ENCODE assay signal across 16 cellular contexts in the genomic region with DNA sequence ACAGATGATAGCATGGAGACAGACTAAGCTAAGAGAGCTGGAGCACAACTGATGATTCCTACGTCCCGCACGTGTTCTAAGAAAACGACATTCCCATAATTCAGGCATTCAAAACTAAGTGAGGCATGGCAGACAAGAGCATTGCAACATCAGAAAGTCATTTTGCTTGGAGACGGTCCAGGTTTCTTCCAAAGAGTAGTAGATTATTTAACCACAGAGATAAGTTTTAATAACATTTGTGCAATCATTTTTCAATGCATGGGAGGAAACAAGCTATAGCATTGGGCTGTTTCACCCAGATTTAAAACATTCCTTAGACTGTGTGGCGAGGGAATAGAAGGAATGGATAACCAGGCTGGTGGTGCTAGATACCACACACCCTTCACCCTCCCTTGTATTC.
A peak's percentile ranks its signal among the peaks of the same experiment; 100 is the strongest.
DNase-seq lines count a peak whose midpoint lies in the region; ATAC-seq and TF ChIP-seq lines count a peak whose summit lies in the region.
"Had no signal": no experiment of that assay in that cellular context is flagged by ENCODE, and none has a peak within 500 bp of the region (broad histone marks: within the 10 kb centered on the region; RNA-seq: fewer than 3 reads in every experiment).

No MANE protein-coding gene starts in this region.

- H2AFZ ChIP-seq in MM.1S (ENCODE audit: low read length) = no peak overlapping the region

- CTCF ChIA-PET in Caco-2 (lab: Charles Lee) = no interaction called here
- CTCF ChIA-PET in activated naive CD4-positive, alpha-beta T cell treated with anti-CD3 and anti-CD28 coated beads for 36 hours (lab: Charles Lee) = interaction anchor here (0.6 to 1.3 kb wide), 3 partner anchors 10 to 255 kb away, joined by 3 to 4 read pairs (median 3); no protein-coding TSS in a partner anchor

- H3K4me1 ChIP-seq in MM.1S (ENCODE audit: low read length) = peaks cover 6% of the 10 kb centered on the region; the same call in 1 of the 2 replicates
- no peaks in the 10 kb centered on the region for H3K4me1 ChIP-seq in Caco-2
- H3K4me1 ChIP-seq: adrenal gland, prostate gland had no signal

- no peaks in the 10 kb centered on the region for H3K79me2 ChIP-seq in MM.1S (ENCODE audit: low read length)

- POLR2A ChIA-PET in Caco-2 (lab: Charles Lee) = no interaction called here

- no peaks in the 10 kb centered on the region for H4K20me1 ChIP-seq in MM.1S (ENCODE audit: insufficient read depth, low read length)

- peaks cover 18% of the 10 kb centered on the region for H3K4me1 Mint-ChIP-seq in HFFc6 (ENCODE audit: low read depth)
- H3K4me1 Mint-ChIP-seq in CD14-positive monocyte = no peaks in the 10 kb centered on the region
- H3K4me1 Mint-ChIP-seq in Caco-2 (ENCODE audit: low read depth, unreplicated experiment) = no peaks in the 10 kb centered on the region
- H3K4me1 Mint-ChIP-seq in activated naive CD4-positive, alpha-beta T cell treated with anti-CD3 and anti-CD28 coated beads for 36 hours (ENCODE audit: low read depth) = no peaks in the 10 kb centered on the region
- H3K4me1 Mint-ChIP-seq: CD4-positive, CD25-positive, alpha-beta regulatory T cell; stimulated activated naive CD8-positive, alpha-beta T cell treated with anti-CD3 and anti-CD28 coated beads, Interleukin-15, amount 100 ng/mL, for 72 hours had no signal

- H3K4me3 Mint-ChIP-seq in HFFc6 (peak overlapping the region; percentile 2; the same call in 1 of the 2 replicates), CD14-positive monocyte (no peak overlapping the region), Caco-2 (ENCODE audit: unreplicated experiment) (no peak overlapping the region)
- no peak overlapping the region for H3K4me3 Mint-ChIP-seq in activated naive CD4-positive, alpha-beta T cell treated with anti-CD3 and anti-CD28 coated beads for 36 hours
- H3K4me3 Mint-ChIP-seq: CD4-positive, CD25-positive, alpha-beta regulatory T cell; effector memory CD8-positive, alpha-beta T cell; stimulated activated naive CD8-positive, alpha-beta T cell treated with anti-CD3 and anti-CD28 coated beads, Interleukin-15, amount 100 ng/mL, for 72 hours had no signal

- H3K9me2 ChIP-seq in MM.1S (replicated peaks; ENCODE audit: insufficient read depth, low read length) = no peaks in the 10 kb centered on the region

- DNase-seq in AG08395 (ENCODE audit: low spot score) (peak; percentile 26), HFFc6 (peak; percentile 63), cardiac fibroblast (ENCODE audit: low read depth in 2 of 2) (peak; percentile 87 to 95), left lobe of liver (ENCODE audit: low spot score) (no peak), MM.1S (no peak), CD14-positive monocyte (ENCODE audit: low spot score) (no peak), Caco-2 (no peak)
- no peak for DNase-seq in activated naive CD4-positive, alpha-beta T cell treated with anti-CD3 and anti-CD28 coated beads for 36 hours
- DNase-seq: CD4-positive, CD25-positive, alpha-beta regulatory T cell; effector memory CD8-positive, alpha-beta T cell; hypothalamus; midbrain; stimulated activated naive CD8-positive, alpha-beta T cell treated with anti-CD3 and anti-CD28 coated beads, Interleukin-15, amount 100 ng/mL, for 72 hours had no signal

- H3K36me3 Mint-ChIP-seq in HFFc6 (ENCODE audit: low read depth) (no peaks in the 10 kb centered on the region), CD14-positive monocyte (no peaks in the 10 kb centered on the region), Caco-2 (ENCODE audit: insufficient read depth, unreplicated experiment) (no peaks in the 10 kb centered on the region)
- no peaks in the 10 kb centered on the region for H3K36me3 Mint-ChIP-seq in activated naive CD4-positive, alpha-beta T cell treated with anti-CD3 and anti-CD28 coated beads for 36 hours (ENCODE audit: low read depth)
- H3K36me3 Mint-ChIP-seq: CD4-positive, CD25-positive, alpha-beta regulatory T cell had no signal

- H3K27me3 ChIP-seq in MM.1S (replicated peaks; ENCODE audit: insufficient read depth, low read length) (no peaks in the 10 kb centered on the region), Caco-2 (replicated peaks; ENCODE audit: control insufficient read depth, insufficient read depth, low read length) (no peaks in the 10 kb centered on the region)
- H3K27me3 ChIP-seq: adrenal gland had no signal

- H3K9me3 ChIP-seq in MM.1S (replicated peaks; ENCODE audit: insufficient read depth, low read length) = no peaks in the 10 kb centered on the region
- no peaks in the 10 kb centered on the region for H3K9me3 ChIP-seq in Caco-2
- H3K9me3 ChIP-seq: adrenal gland, prostate gland had no signal

- no peak for TF ChIP-seq CTCF in HFFc6 (IDR thresholded peaks at IDR 0.05)
- no peak for TF ChIP-seq CTCF in cardiac fibroblast (IDR thresholded peaks at IDR 0.05; ENCODE audit: low read depth, low read length)
- TF ChIP-seq CTCF in MM.1S (IDR thresholded peaks at IDR 0.05; ENCODE audit: low read length) = no peak
- TF ChIP-seq CTCF in CD14-positive monocyte (IDR thresholded peaks at IDR 0.05) = no peak
- no peak for TF ChIP-seq CTCF in Caco-2 (IDR thresholded peaks at IDR 0.05; ENCODE audit: insufficient read depth in 1 of 2, low read depth in 1 of 2, low read length in 1 of 2, severe bottlenecking in 1 of 2, unreplicated experiment in 1 of 2)

- H3K27ac ChIP-seq in MM.1S (ENCODE audit: low read length) = no peak overlapping the region
- H3K27ac ChIP-seq: adrenal gland, prostate gland had no signal

- H3K36me3 ChIP-seq in MM.1S (replicated peaks; ENCODE audit: insufficient read depth, low read length) (no peaks in the 10 kb centered on the region), Caco-2 (ENCODE audit: control insufficient read depth, insufficient read depth, low read length) (no peaks in the 10 kb centered on the region)
- H3K36me3 ChIP-seq: adrenal gland, prostate gland had no signal

- H3K9ac ChIP-seq in MM.1S (ENCODE audit: low read length) = no peak overlapping the region

- ATAC-seq in left lobe of liver = peak; percentile 42
- ATAC-seq: activated CD4-positive, CD25-positive, alpha-beta regulatory T cell treated with anti-CD3 and anti-CD28 coated beads, Interleukin-2, amount 50 U/mL, for 24 hours; effector memory CD8-positive, alpha-beta T cell; stimulated activated naive CD8-positive, alpha-beta T cell treated with anti-CD3 and anti-CD28 coated beads, Interleukin-15, amount 100 ng/mL, for 72 hours had no signal

- peak overlapping the region; percentile 2; the same call in 1 of the 2 replicates for H3K27ac Mint-ChIP-seq in HFFc6
- no peak overlapping the region for H3K27ac Mint-ChIP-seq in CD14-positive monocyte
- H3K27ac Mint-ChIP-seq in Caco-2 (ENCODE audit: unreplicated experiment) = no peak overlapping the region
- H3K27ac Mint-ChIP-seq in activated naive CD4-positive, alpha-beta T cell treated with anti-CD3 and anti-CD28 coated beads for 36 hours = no peak overlapping the region
- H3K27ac Mint-ChIP-seq: CD4-positive, CD25-positive, alpha-beta regulatory T cell; effector memory CD8-positive, alpha-beta T cell; stimulated activated naive CD8-positive, alpha-beta T cell treated with anti-CD3 and anti-CD28 coated beads, Interleukin-15, amount 100 ng/mL, for 72 hours had no signal

- no peaks in the 10 kb centered on the region for H3K27me3 Mint-ChIP-seq in HFFc6 (ENCODE audit: insufficient read depth)
- peaks cover 0 to 4% (median 0%) of the 10 kb centered on the region in 3 donors for H3K27me3 Mint-ChIP-seq in CD14-positive monocyte (ENCODE audit: low read depth in 3 of 3)
- peaks cover 3% of the 10 kb centered on the region for H3K27me3 Mint-ChIP-seq in Caco-2 (ENCODE audit: insufficient read depth, unreplicated experiment)
- peaks cover 20% of the 10 kb centered on the region for H3K27me3 Mint-ChIP-seq in activated naive CD4-positive, alpha-beta T cell treated with anti-CD3 and anti-CD28 coated beads for 36 hours (ENCODE audit: low read depth)

- intact Hi-C loops in CD14-positive monocyte (cut with micrococcal nuclease) = no loop called here
- intact Hi-C loops in Caco-2 (cut with micrococcal nuclease; ENCODE audit: unreplicated experiment) = no loop called here
- intact Hi-C loops in activated naive CD4-positive, alpha-beta T cell treated with anti-CD3 and anti-CD28 coated beads for 36 hours (cut with micrococcal nuclease) = no loop called here

- H3K4me3 ChIP-seq in cardiac fibroblast (replicated peaks in 1 of 2; ENCODE audit: low read depth in 2 of 2, low read length in 2 of 2) = no peak overlapping the region
- no peak overlapping the region for H3K4me3 ChIP-seq in MM.1S (ENCODE audit: low read length)
- H3K4me3 ChIP-seq in Caco-2 (ENCODE audit: low read depth, low read length) = no peak overlapping the region
- H3K4me3 ChIP-seq: adrenal gland, prostate gland had no signal

- no peak overlapping the region for H3K4me2 ChIP-seq in MM.1S (ENCODE audit: low read depth, low read length)

- H3F3A ChIP-seq in MM.1S (ENCODE audit: insufficient read depth, low read length) = no peaks in the 10 kb centered on the region

- BruUV-seq in Caco-2 (replicated peaks; lab: Mats Ljungman, UMichigan) = no TSS peak

- H3K9me3 Mint-ChIP-seq in HFFc6 (no peaks in the 10 kb centered on the region), CD14-positive monocyte (no peaks in the 10 kb centered on the region), Caco-2 (ENCODE audit: unreplicated experiment) (no peaks in the 10 kb centered on the region)
- no peaks in the 10 kb centered on the region for H3K9me3 Mint-ChIP-seq in activated naive CD4-positive, alpha-beta T cell treated with anti-CD3 and anti-CD28 coated beads for 36 hours
- H3K9me3 Mint-ChIP-seq: CD4-positive, CD25-positive, alpha-beta regulatory T cell; effector memory CD8-positive, alpha-beta T cell; stimulated activated naive CD8-positive, alpha-beta T cell treated with anti-CD3 and anti-CD28 coated beads, Interleukin-15, amount 100 ng/mL, for 72 hours had no signal

Comparison
In these comparisons a context has a peak if more than half of its experiments do, and no peak if none do; other contexts are left out.
1. DNase-seq: peak in AG08395 (single experiment), HFFc6 (single experiment) and cardiac fibroblast (2 of 2); none in left lobe of liver (single experiment), MM.1S (single experiment), CD14-positive monocyte (single experiment), Caco-2 (0 of 2) and activated naive CD4-positive, alpha-beta T cell treated with anti-CD3 and anti-CD28 coated beads for 36 hours (single experiment).